ENCODE assay signal across 8 cellular contexts in genomic region chr3:184354121-184354728, GRCh38. TPM values are rescaled to one million over a fixed set of nuclear protein-coding genes. Genes with fewer than 3 reads are reported as not detected.
DNase-seq lines count a peak whose midpoint lies in the region; ATAC-seq, FAIRE-seq and TF ChIP-seq lines count a peak whose summit lies in the region.

No MANE protein-coding gene starts in this region.

- peak; percentile 12 to 21 for DNase-seq in AML-193 (lab: John Stamatoyannopoulos, UW)
- peak; percentile 44 for DNase-seq in GM23248
- DNase-seq in T-helper 2 cell = peak; percentile 27 to 70 (median 49)
- DNase-seq in K562 (ENCODE audit: extremely low read depth in 1 of 4, low spot score in 3 of 4) = peak; percentile 73 to 79 (median 76)
- DNase-seq in left colon = peak in 1 of 2 donors; percentile 80
- peak; percentile 42 for DNase-seq in stimulated activated CD8-positive, alpha-beta memory T cell treated with anti-CD3 and anti-CD28 coated beads, Interleukin-15, amount 100 ng/mL, for 24 hours (ENCODE audit: low read depth)
- DNase-seq in EL = no peak

- TF ChIP-seq RAD21 in K562 (CRISPR knock-in tag; conservative IDR thresholded peaks at IDR 0.05 in 1 of 2, IDR thresholded peaks at IDR 0.05 in 1 of 2) = peak; percentile 38 to 61

- no peaks in the 10 kb centered on the region for H4K20me1 ChIP-seq in GM23248 (ENCODE audit: insufficient read depth)
- no peaks in the 10 kb centered on the region for H4K20me1 ChIP-seq in K562 (replicated peaks; ENCODE audit: control insufficient read depth, insufficient read depth, low read length)

- peaks cover 5% of the 10 kb centered on the region for H3K9me1 ChIP-seq in K562 (ENCODE audit: control insufficient read depth, insufficient read depth, low read length)

- peak; percentile 78 for FAIRE-seq in K562 (lab: Jason Lieb, UNC)

- CTCF ChIA-PET in K562 (lab: Yijun Ruan, JAX; ENCODE audit: low intra/inter-chr PET ratio) = no interaction called here

- ATAC-seq in K562 = peak; percentile 89
- peak; percentile 18 for ATAC-seq in left colon
- no peak for ATAC-seq in GM18861 (IDR thresholded peaks at IDR 0.05; ENCODE audit: unreplicated experiment)

- H3K9ac ChIP-seq in GM23248 (no peak overlapping the region), K562 (ENCODE audit: insufficient read depth in 1 of 2, low read depth in 2 of 2, low read length in 2 of 2) (peak overlapping the region in 1 of 2 experiments; percentile 66; a peak in 1 of 4 replicates)

- in situ Hi-C loops in GM23248 (cut with MboI) (loop anchor here (25.0 kb wide), 1 partner anchor 433 kb away; no protein-coding TSS in a partner anchor), K562 (cut with MboI) (no loop called here)

- H3K9me3 ChIP-seq in GM23248 (ENCODE audit: low read depth) = no peaks in the 10 kb centered on the region
- H3K9me3 ChIP-seq in K562 (replicated peaks; ENCODE audit: control insufficient read depth, insufficient read depth, low read depth, low read length) = no peaks in the 10 kb centered on the region

- H3K9me2 ChIP-seq in GM23248 (ENCODE audit: insufficient read depth) = no peaks in the 10 kb centered on the region

- H3K79me2 ChIP-seq in GM23248 (ENCODE audit: insufficient read depth) (no peaks in the 10 kb centered on the region), K562 (ENCODE audit: control insufficient read depth, insufficient read depth, low read length) (peaks cover under 1% of the 10 kb centered on the region; the same call in 2 of the 3 replicates)

- H3K4me1 ChIP-seq in GM23248 (ENCODE audit: insufficient read depth) (no peaks in the 10 kb centered on the region), K562 (replicated peaks in 1 of 2; ENCODE audit: control insufficient read depth in 2 of 2, insufficient read depth in 2 of 2, low read length in 2 of 2) (peaks cover 27 to 66% of the 10 kb centered on the region in 2 experiments; a peak in 4 of 5 replicates)

- H3K4me3 ChIP-seq in GM23248 (no peak overlapping the region), K562 (no peak overlapping the region)

- no peaks in the 10 kb centered on the region for H3F3A ChIP-seq in GM23248 (ENCODE audit: insufficient read depth)

- 45 to 50% methylated on average over 18 of the region's 18 CpGs for WGBS in GM23248 (ENCODE audit: low coverage in 1 of 2, low lambda C conversion rate in 2 of 2, missing lambda C conversion rate in 2 of 2), 2 experiments
- WGBS in K562 (ENCODE audit: insufficient coverage, low coverage, missing lambda C conversion rate) = 15% methylated on average over 11 of the region's 18 CpGs

- H3K4me2 ChIP-seq in GM23248 (ENCODE audit: unreplicated experiment) (no peak overlapping the region), K562 (ENCODE audit: insufficient read depth, low read length) (no peak overlapping the region)

- H3K27ac ChIP-seq in GM23248 (no peak overlapping the region), K562 (ENCODE audit: extremely low read depth, low read depth, low read length) (no peak overlapping the region)

- no peak for TF ChIP-seq EP300 in K562 (IDR thresholded peaks at IDR 0.05; ENCODE audit: low read length)

- H3K36me3 ChIP-seq in GM23248 (ENCODE audit: low read depth) (no peaks in the 10 kb centered on the region), K562 (ENCODE audit: control insufficient read depth, insufficient read depth, low read length) (peaks cover 89% of the 10 kb centered on the region; the same call in 2 of the 3 replicates)

- no peak for TF ChIP-seq POLR2A in K562 (conservative IDR thresholded peaks at IDR 0.05)

- no peaks in the 10 kb centered on the region for H3K27me3 ChIP-seq in GM23248 (replicated peaks; ENCODE audit: insufficient read depth)
- no peaks in the 10 kb centered on the region for H3K27me3 ChIP-seq in K562 (ENCODE audit: control insufficient read depth in 2 of 2, insufficient read depth in 2 of 2, low read length in 2 of 2)

- H2AFZ ChIP-seq in GM23248 (no peak overlapping the region), K562 (ENCODE audit: low read depth, low read length) (peak overlapping the region; percentile 67; the same call in 1 of the 2 replicates)

- BruUV-seq in K562 (replicated peaks; lab: Mats Ljungman, UMichigan) = no TSS peak

- POLR2A ChIA-PET in K562 (lab: Yijun Ruan, JAX) = interaction anchor here (0.6 to 1.2 kb wide), 5 partner anchors 9 to 1469 kb away, joined by 3 to 6 read pairs (median 4); no protein-coding TSS in a partner anchor

- peak; percentile 75 to 82 (median 77) for TF ChIP-seq CTCF in K562 (IDR thresholded peaks at IDR 0.05 in 2 of 3, conservative IDR thresholded peaks at IDR 0.05 in 1 of 3; ENCODE audit: insufficient read depth in 2 of 3, low read depth in 1 of 3, low read length in 3 of 3)

- intact Hi-C loops in K562 (cut with micrococcal nuclease) = no loop called here
- intact Hi-C loops in left colon (cut with DNase I, micrococcal nuclease) = no loop called here

RNA-seq across cellular contexts. Expression of gene CLCN2, which starts 7.2 kb away (rescaled TPM):
- total RNA-seq in GM23248 (2014; rRNA removed; shearing (Covaris generic)) = 1.2 and 1.8 TPM in 2 replicates
- polyA plus RNA-seq in GM23248 (2016; fragmentation: Nextera tagmentation; extraction: Ambion mirVana) = 1.3 and 1.5 TPM in 2 replicates
- total RNA-seq in K562 (2011; cell fraction: chromatin; rRNA removed; ENCODE audit: low replicate concordance) = 48.8 and 135 TPM in 2 replicates
- total RNA-seq in K562 (2011; cell fraction: nucleolus; rRNA removed) = 68.7 and 80.4 TPM in 2 replicates
- 60.3 and 66.2 TPM in 2 replicates for total RNA-seq in K562 (2011; cell fraction: nucleoplasm; rRNA removed)
- 8.9 and 12.9 TPM in 2 replicates for total RNA-seq in K562 (2014; rRNA removed)
- total RNA-seq in K562 (2014; rRNA removed; fragmentation: Illumina TruSeq; extraction: Trizol) = 4.1 and 5.2 TPM in 2 replicates
- total RNA-seq in K562 (2015; rRNA removed; fragmentation: Illumina TruSeq; extraction: Trizol) = 6.9 TPM in 2 replicates
- 13.5 and 14.0 TPM in 2 replicates for total RNA-seq in K562 (2021)
- polyA plus RNA-seq in K562 (2011; rRNA removed) = 5.7 and 10.9 TPM in 2 replicates
- 5.9 and 9.1 TPM in 2 replicates for polyA plus RNA-seq in K562 (2011; cell fraction: cytosol; rRNA removed)
- polyA plus RNA-seq in K562 (2011; cell fraction: nucleus; rRNA removed) = 58.7 and 74.2 TPM in 2 replicates
- 9.7 and 11.6 TPM in 2 replicates for polyA plus RNA-seq in K562 (2012)
- 9.4 and 10.2 TPM in 2 replicates for polyA plus RNA-seq in K562 (2014; fragmentation: Illumina TruSeq; extraction: Trizol)
- polyA plus RNA-seq in K562 (2014; fragmentation: Nextera tagmentation; extraction: Ambion mirVana) = under 1 TPM; 0.10 to 0.39 TPM
- polyA plus RNA-seq in K562 (2014; rRNA removed) = 12.8 and 14.4 TPM in 2 replicates
- polyA minus RNA-seq in K562 (2011; rRNA and poly(A)+ RNA removed) = 7.4 and 9.0 TPM in 2 replicates
- 6.6 and 7.6 TPM in 2 replicates for polyA minus RNA-seq in K562 (2011; cell fraction: cytosol; rRNA and poly(A)+ RNA removed)
- polyA minus RNA-seq in K562 (2011; cell fraction: nucleus; rRNA and poly(A)+ RNA removed) = 30.6 and 37.0 TPM in 2 replicates
- 10 to 100 TPM; 73.2 to 89.9 TPM for total RNA-seq in left colon

RNA-seq across cellular contexts. Expression of gene POLR2H, which starts 7.3 kb away (rescaled TPM):
- 73.0 and 81.2 TPM in 2 replicates for total RNA-seq in GM23248 (2014; rRNA removed; shearing (Covaris generic))
- polyA plus RNA-seq in GM23248 (2016; fragmentation: Nextera tagmentation; extraction: Ambion mirVana) (66.3 and 69.7 TPM in 2 replicates), K562 (2011; rRNA removed) (289 and 319 TPM in 2 replicates), K562 (2014; fragmentation: Illumina TruSeq; extraction: Trizol) (220 and 222 TPM in 2 replicates), K562 (2014; fragmentation: Nextera tagmentation; extraction: Ambion mirVana) (100 to 1,000 TPM; 502 to 512 TPM), K562 (2014; rRNA removed) (245 and 256 TPM in 2 replicates)
- 300 and 317 TPM in 2 replicates for total RNA-seq in K562 (2011; cell fraction: chromatin; rRNA removed; ENCODE audit: low replicate concordance)
- total RNA-seq in K562 (2011; cell fraction: nucleolus; rRNA removed) = 170 and 180 TPM in 2 replicates
- 229 and 244 TPM in 2 replicates for total RNA-seq in K562 (2011; cell fraction: nucleoplasm; rRNA removed)
- total RNA-seq in K562 (2014; rRNA removed) (128 and 149 TPM in 2 replicates), K562 (2014; rRNA removed; fragmentation: Illumina TruSeq; extraction: Trizol) (160 and 175 TPM in 2 replicates), K562 (2015; rRNA removed; fragmentation: Illumina TruSeq; extraction: Trizol) (145 and 147 TPM in 2 replicates), K562 (2021) (134 and 135 TPM in 2 replicates), left colon (10 to 100 TPM; 96.7 to 96.8 TPM)
- 191 and 459 TPM in 2 replicates for polyA plus RNA-seq in K562 (2011; cell fraction: cytosol; rRNA removed)
- polyA plus RNA-seq in K562 (2011; cell fraction: nucleus; rRNA removed) = 324 and 334 TPM in 2 replicates
- 100 and 156 TPM in 2 replicates for polyA plus RNA-seq in K562 (2012)
- 167 and 184 TPM in 2 replicates for polyA minus RNA-seq in K562 (2011; rRNA and poly(A)+ RNA removed)
- 56.9 and 60.7 TPM in 2 replicates for polyA minus RNA-seq in K562 (2011; cell fraction: cytosol; rRNA and poly(A)+ RNA removed)
- polyA minus RNA-seq in K562 (2011; cell fraction: nucleus; rRNA and poly(A)+ RNA removed) = 51.2 and 86.4 TPM in 2 replicates

RNA-seq across cellular contexts. Expression of gene FAM131A, which starts 16.8 kb away (rescaled TPM):
- 24.5 and 44.9 TPM in 2 replicates for total RNA-seq in GM23248 (2014; rRNA removed; shearing (Covaris generic))
- polyA plus RNA-seq in GM23248 (2016; fragmentation: Nextera tagmentation; extraction: Ambion mirVana) = 5.6 and 7.0 TPM in 2 replicates
- 29.4 and 66.9 TPM in 2 replicates for total RNA-seq in K562 (2011; cell fraction: chromatin; rRNA removed; ENCODE audit: low replicate concordance)
- total RNA-seq in K562 (2011; cell fraction: nucleolus; rRNA removed) = 33.2 and 33.8 TPM in 2 replicates
- 38.1 and 45.6 TPM in 2 replicates for total RNA-seq in K562 (2011; cell fraction: nucleoplasm; rRNA removed)
- 11.1 and 12.9 TPM in 2 replicates for total RNA-seq in K562 (2014; rRNA removed)
- total RNA-seq in K562 (2014; rRNA removed; fragmentation: Illumina TruSeq; extraction: Trizol) = 2.8 and 3.6 TPM in 2 replicates
- total RNA-seq in K562 (2015; rRNA removed; fragmentation: Illumina TruSeq; extraction: Trizol) = 4.3 and 5.3 TPM in 2 replicates
- 8.9 and 9.1 TPM in 2 replicates for total RNA-seq in K562 (2021)
- polyA plus RNA-seq in K562 (2011; rRNA removed) = 11.0 and 11.7 TPM in 2 replicates
- 16.4 and 28.8 TPM in 2 replicates for polyA plus RNA-seq in K562 (2011; cell fraction: cytosol; rRNA removed)
- 22.8 and 31.3 TPM in 2 replicates for polyA plus RNA-seq in K562 (2011; cell fraction: nucleus; rRNA removed)
- 7.3 and 11.6 TPM in 2 replicates for polyA plus RNA-seq in K562 (2012)
- 3.8 and 5.1 TPM in 2 replicates for polyA plus RNA-seq in K562 (2014; fragmentation: Illumina TruSeq; extraction: Trizol)
- 1 to 10 TPM in 1 of 2 experiments, under 1 TPM in 1; 0.48 to 1.4 TPM for polyA plus RNA-seq in K562 (2014; fragmentation: Nextera tagmentation; extraction: Ambion mirVana)
- polyA plus RNA-seq in K562 (2014; rRNA removed) = 9.4 and 9.8 TPM in 2 replicates
- polyA minus RNA-seq in K562 (2011; rRNA and poly(A)+ RNA removed) = 5.0 and 9.2 TPM in 2 replicates
- polyA minus RNA-seq in K562 (2011; cell fraction: cytosol; rRNA and poly(A)+ RNA removed) = 5.5 and 12.1 TPM in 2 replicates
- polyA minus RNA-seq in K562 (2011; cell fraction: nucleus; rRNA and poly(A)+ RNA removed) = 5.3 and 8.0 TPM in 2 replicates
- 10 to 100 TPM; 16.2 to 20.9 TPM for total RNA-seq in left colon

RNA-seq across cellular contexts. Expression of gene THPO, which starts 23.8 kb away (rescaled TPM):
- total RNA-seq in GM23248 (2014; rRNA removed; shearing (Covaris generic)) = not detected in 2 replicates
- not detected in 2 replicates for polyA plus RNA-seq in GM23248 (2016; fragmentation: Nextera tagmentation; extraction: Ambion mirVana)
- 1.6 and 3.6 TPM in 2 replicates for total RNA-seq in K562 (2011; cell fraction: chromatin; rRNA removed; ENCODE audit: low replicate concordance)
- 1.3 and 3.7 TPM in 2 replicates for total RNA-seq in K562 (2011; cell fraction: nucleolus; rRNA removed)
- 2.0 and 2.9 TPM in 2 replicates for total RNA-seq in K562 (2011; cell fraction: nucleoplasm; rRNA removed)
- total RNA-seq in K562 (2014; rRNA removed) = 0.24 TPM in 1 of 2 replicates, not detected in the other
- total RNA-seq in K562 (2014; rRNA removed; fragmentation: Illumina TruSeq; extraction: Trizol) = 0.36 TPM in 1 of 2 replicates, not detected in the other
- 0.11 and 0.22 TPM in 2 replicates for total RNA-seq in K562 (2015; rRNA removed; fragmentation: Illumina TruSeq; extraction: Trizol)
- 0.40 and 0.62 TPM in 2 replicates for total RNA-seq in K562 (2021)
- polyA plus RNA-seq in K562 (2011; rRNA removed) = 0.18 and 0.56 TPM in 2 replicates
- polyA plus RNA-seq in K562 (2011; cell fraction: cytosol; rRNA removed) = 0.29 and 2.3 TPM in 2 replicates
- polyA plus RNA-seq in K562 (2011; cell fraction: nucleus; rRNA removed) = 0.46 and 2.7 TPM in 2 replicates
- 0.60 and 0.68 TPM in 2 replicates for polyA plus RNA-seq in K562 (2012)
- 0.64 and 1.1 TPM in 2 replicates for polyA plus RNA-seq in K562 (2014; fragmentation: Illumina TruSeq; extraction: Trizol)
- under 1 TPM; 0.11 to 0.28 TPM for polyA plus RNA-seq in K562 (2014; fragmentation: Nextera tagmentation; extraction: Ambion mirVana)
- 0.34 and 0.50 TPM in 2 replicates for polyA plus RNA-seq in K562 (2014; rRNA removed)
- polyA minus RNA-seq in K562 (2011; rRNA and poly(A)+ RNA removed) = 0.12 and 0.39 TPM in 2 replicates
- polyA minus RNA-seq in K562 (2011; cell fraction: cytosol; rRNA and poly(A)+ RNA removed) = 1.1 TPM in 1 of 2 replicates, not detected in the other
- 0.33 and 1.8 TPM in 2 replicates for polyA minus RNA-seq in K562 (2011; cell fraction: nucleus; rRNA and poly(A)+ RNA removed)
- total RNA-seq in left colon = not detected

RNA-seq across cellular contexts. Expression of gene CHRD, which starts 25.6 kb away (rescaled TPM):
- total RNA-seq in GM23248 (2014; rRNA removed; shearing (Covaris generic)) = 0.22 and 0.25 TPM in 2 replicates
- polyA plus RNA-seq in GM23248 (2016; fragmentation: Nextera tagmentation; extraction: Ambion mirVana) = 0.13 and 0.15 TPM in 2 replicates
- 9.8 and 27.8 TPM in 2 replicates for total RNA-seq in K562 (2011; cell fraction: chromatin; rRNA removed; ENCODE audit: low replicate concordance)
- 17.6 and 22.0 TPM in 2 replicates for total RNA-seq in K562 (2011; cell fraction: nucleolus; rRNA removed)
- total RNA-seq in K562 (2011; cell fraction: nucleoplasm; rRNA removed) = 8.9 and 10.8 TPM in 2 replicates
- 0.16 TPM in 1 of 2 replicates, not detected in the other for total RNA-seq in K562 (2014; rRNA removed)
- total RNA-seq in K562 (2014; rRNA removed; fragmentation: Illumina TruSeq; extraction: Trizol) = 0.11 TPM in 1 of 2 replicates, not detected in the other
- 0.14 and 0.19 TPM in 2 replicates for total RNA-seq in K562 (2015; rRNA removed; fragmentation: Illumina TruSeq; extraction: Trizol)
- 0.63 and 1.3 TPM in 2 replicates for total RNA-seq in K562 (2021)
- 0.55 and 1.1 TPM in 2 replicates for polyA plus RNA-seq in K562 (2011; rRNA removed)
- polyA plus RNA-seq in K562 (2011; cell fraction: cytosol; rRNA removed) = 0.16 and 1.3 TPM in 2 replicates
- polyA plus RNA-seq in K562 (2011; cell fraction: nucleus; rRNA removed) = 8.8 and 30.5 TPM in 2 replicates
- polyA plus RNA-seq in K562 (2012) = 0.20 and 0.36 TPM in 2 replicates
- 0.11 and 0.15 TPM in 2 replicates for polyA plus RNA-seq in K562 (2014; fragmentation: Illumina TruSeq; extraction: Trizol)
- not detected for polyA plus RNA-seq in K562 (2014; fragmentation: Nextera tagmentation; extraction: Ambion mirVana)
- 0.53 and 1.0 TPM in 2 replicates for polyA plus RNA-seq in K562 (2014; rRNA removed)
- 0.06 and 0.21 TPM in 2 replicates for polyA minus RNA-seq in K562 (2011; rRNA and poly(A)+ RNA removed)
- polyA minus RNA-seq in K562 (2011; cell fraction: cytosol; rRNA and poly(A)+ RNA removed) = 1.4 and 1.7 TPM in 2 replicates
- polyA minus RNA-seq in K562 (2011; cell fraction: nucleus; rRNA and poly(A)+ RNA removed) = 2.0 and 4.7 TPM in 2 replicates
- 1 to 10 TPM; 2.1 to 2.6 TPM for total RNA-seq in left colon
